In genomic region chr15:100737214-100737613, GRCh38 we compare ENCODE assay signal across 17 cellular contexts.
"Had no signal": no experiment of that assay in that cellular context is flagged by ENCODE, and none has a peak within 500 bp of the region (broad histone marks: within the 10 kb centered on the region; RNA-seq: fewer than 3 reads in every experiment).

No MANE protein-coding gene starts in this region.

- DNase-seq: colonic mucosa; effector CD4-positive, alpha-beta T cell; erythroblast; foreskin melanocyte; left colon; naive thymus-derived CD4-positive, alpha-beta T cell; ovary; right cardiac atrium; small intestine; stimulated activated CD4-positive, alpha-beta T cell treated with anti-CD3 and anti-CD28 coated beads, Interleukin-2, amount 100 ng/mL, for 48 hours; stimulated activated naive CD8-positive, alpha-beta T cell treated with anti-CD3 and anti-CD28 coated beads, Interleukin-15, Interleukin-2, amounts not matched to agents 100 U/mL and 50 U/mL, for 24 hours; thyroid gland; uterus had no signal

- H3K79me2 ChIP-seq: hepatocyte had no signal

- H3K27ac ChIP-seq: colonic mucosa, hepatocyte, ovary, suprapubic skin, thyroid gland, uterus had no signal

- ATAC-seq: left colon; naive thymus-derived CD4-positive, alpha-beta T cell; right cardiac atrium; stimulated activated naive CD8-positive, alpha-beta T cell treated with anti-CD3 and anti-CD28 coated beads, Interleukin-15, Interleukin-2, amounts not matched to agents 100 U/mL and 50 U/mL, for 24 hours had no signal

- H3K4me2 ChIP-seq: hepatocyte had no signal

- H3K4me3 Mint-ChIP-seq: endodermal cell; naive thymus-derived CD4-positive, alpha-beta T cell; type B pancreatic cell had no signal

- H3K27me3 ChIP-seq: colonic mucosa, hepatocyte, ovary, suprapubic skin, thyroid gland, uterus had no signal

- H3K36me3 ChIP-seq: colonic mucosa, ovary, suprapubic skin, thyroid gland, uterus had no signal

- H3K4me1 ChIP-seq: colonic mucosa had no signal

- H3K9me3 Mint-ChIP-seq: endodermal cell, type B pancreatic cell had no signal

- H3K4me3 ChIP-seq: colonic mucosa, hepatocyte, ovary, suprapubic skin, thyroid gland, uterus had no signal

- H3K9me3 ChIP-seq: colonic mucosa, ovary, suprapubic skin, thyroid gland, uterus had no signal

- H3K36me3 Mint-ChIP-seq: naive thymus-derived CD4-positive, alpha-beta T cell; type B pancreatic cell had no signal

- H3K27ac Mint-ChIP-seq: endodermal cell; naive thymus-derived CD4-positive, alpha-beta T cell; type B pancreatic cell had no signal

- H2AFZ ChIP-seq: hepatocyte had no signal
